In genomic region chr4:130023088-130023487, GRCh38 we compare ENCODE assay signal across 22 cellular contexts.
A peak's percentile ranks its signal among the peaks of the same experiment; 100 is the strongest.
DNase-seq lines count a peak whose midpoint lies in the region; ATAC-seq, FAIRE-seq and TF ChIP-seq lines count a peak whose summit lies in the region.
"Had no signal": no experiment of that assay in that cellular context is flagged by ENCODE, and none has a peak within 500 bp of the region (broad histone marks: within the 10 kb centered on the region; RNA-seq: fewer than 3 reads in every experiment).

No MANE protein-coding gene starts in this region.

- no peak overlapping the region for H2BK20ac ChIP-seq in H1 (ENCODE audit: low read length)

- H3K4me3 Mint-ChIP-seq in stimulated activated memory B cell treated with anti-CD40 and anti-IgM and Interleukin-4, amounts not matched to agents 10 μg/mL and 1 μg/mL and 100 μg/mL, for 72 hours = no peak overlapping the region
- H3K4me3 Mint-ChIP-seq in activated CD4-positive, alpha-beta T cell treated with anti-CD3 and anti-CD28 coated beads, Interleukin-2, amount 10 ng/mL, durations not matched to agents 24 days and 14 days = no peak overlapping the region
- H3K4me3 Mint-ChIP-seq: CD4-positive, alpha-beta T cell; HFFc6 had no signal

- no peak for TF ChIP-seq POLR2A in H1 (IDR thresholded peaks at IDR 0.05; ENCODE audit: control extremely low read depth in 1 of 2, low read depth in 2 of 2, low read length in 2 of 2)

- H2AFZ ChIP-seq in H1 (ENCODE audit: low read length) = no peak overlapping the region

- no peaks in the 10 kb centered on the region for H3K23me2 ChIP-seq in H1 (ENCODE audit: low read depth, low read length)

- ATAC-seq in stimulated activated memory B cell treated with anti-CD40 and anti-IgM and Interleukin-4, amounts not matched to agents 10 μg/mL and 1 μg/mL and 100 μg/mL, for 72 hours = no peak
- ATAC-seq in HG02798 (IDR thresholded peaks at IDR 0.05; ENCODE audit: poor library complexity, unreplicated experiment) = no peak
- ATAC-seq: GM12878, HCT116 had no signal

- CTCF ChIA-PET in H1 (lab: Charles Lee; ENCODE audit: partially characterized antibody) = no interaction called here

- H4K8ac ChIP-seq in H1 (ENCODE audit: extremely low read depth, insufficient read depth, low read length) = no peak overlapping the region

- TF ChIP-seq RAD21 in H1 (IDR thresholded peaks at IDR 0.05 in 1 of 2, conservative IDR thresholded peaks at IDR 0.05 in 1 of 2; ENCODE audit: low read depth in 2 of 2, low read length in 2 of 2) = no peak

- H3K4me1 ChIP-seq in HUES48 (ENCODE audit: control insufficient read depth, insufficient read depth, low read length) (peaks cover 58% of the 10 kb centered on the region), H1 (replicated peaks in 1 of 4; ENCODE audit: control insufficient read depth in 3 of 4, insufficient read depth in 4 of 4, low read length in 3 of 4) (peaks cover 0 to 16% (median 5%) of the 10 kb centered on the region in 4 experiments; a peak in 4 of 7 replicates), iPS-20b (ENCODE audit: insufficient read depth, low read length) (peaks cover 34% of the 10 kb centered on the region)
- H3K4me1 ChIP-seq: Caco-2 had no signal

- H3K9ac ChIP-seq in HUES48 (ENCODE audit: low read depth, low read length) = no peak overlapping the region
- no peak overlapping the region for H3K9ac ChIP-seq in H1 (replicated peaks in 1 of 4; ENCODE audit: extremely low read depth in 1 of 4, low read depth in 3 of 4, low read length in 3 of 4)
- H3K9ac ChIP-seq in iPS-20b (ENCODE audit: low read depth, low read length) = peak overlapping the region; percentile 51; the same call in 1 of the 2 replicates

- no peak overlapping the region for H2BK120ac ChIP-seq in H1 (replicated peaks; ENCODE audit: low read depth, low read length)

- H3K27ac ChIP-seq in HUES48 (ENCODE audit: low read depth, low read length) = peak overlapping the region; percentile 64
- H3K27ac ChIP-seq in H1 (ENCODE audit: low read depth, low read length) = no peak overlapping the region
- H3K27ac ChIP-seq in iPS-20b (ENCODE audit: low read length) = peak overlapping the region; percentile 73
- H3K27ac ChIP-seq: C4-2B had no signal

- no peak for TF ChIP-seq EP300 in H1 (IDR thresholded peaks at IDR 0.05; ENCODE audit: borderline replicate concordance in 1 of 2, low read depth in 2 of 2, low read length in 2 of 2)

- H4K5ac ChIP-seq in H1 (ENCODE audit: insufficient read length, low read depth, low read length) = no peak overlapping the region

- H3K36me3 ChIP-seq in HUES48 (ENCODE audit: control insufficient read depth, insufficient read depth, low read length) (no peaks in the 10 kb centered on the region), H1 (ENCODE audit: control insufficient read depth in 2 of 4, insufficient read depth in 4 of 4, low read length in 3 of 4) (peaks cover 0 to 7% (median 4%) of the 10 kb centered on the region in 4 experiments; a peak in 3 of 8 replicates), iPS-20b (ENCODE audit: insufficient read depth, low read depth, low read length) (no peaks in the 10 kb centered on the region)

- TF ChIP-seq CTCF in H1 (IDR thresholded peaks at IDR 0.05; ENCODE audit: control extremely low read depth in 1 of 3, insufficient read depth in 1 of 3, low read depth in 1 of 3, low read length in 3 of 3) = no peak

- no peak overlapping the region for H3K14ac ChIP-seq in H1 (ENCODE audit: insufficient read length)

- no peak for DNase-seq in H1 (ENCODE audit: low read depth in 1 of 2, low spot score in 2 of 2)
- DNase-seq in ecto neural progenitor cell (ENCODE audit: low spot score) = no peak
- no peak for DNase-seq in activated CD4-positive, alpha-beta T cell treated with anti-CD3 and anti-CD28 coated beads, Interleukin-2, amount 10 ng/mL, durations not matched to agents 24 days and 14 days
- DNase-seq: AML-193; Caco-2; CD4-positive, alpha-beta T cell; DMS79 treated with DMSO at 0.1 percent for 48 hours; GF-D8; HFFc6; KG1 had no signal

- H2BK12ac ChIP-seq in H1 (ENCODE audit: low read depth, low read length) = no peak overlapping the region

- H3K4me3 ChIP-seq in HUES48 (ENCODE audit: low read depth, low read length) (no peak overlapping the region), H1 (ENCODE audit: extremely low read depth in 1 of 4, insufficient read depth in 2 of 4, low read depth in 3 of 4, low read length in 4 of 4) (no peak overlapping the region), iPS-20b (ENCODE audit: low read length) (no peak overlapping the region)
- H3K4me3 ChIP-seq: GM12878 had no signal

- H3K36me3 Mint-ChIP-seq in stimulated activated memory B cell treated with anti-CD40 and anti-IgM and Interleukin-4, amounts not matched to agents 10 μg/mL and 1 μg/mL and 100 μg/mL, for 72 hours = no peaks in the 10 kb centered on the region
- H3K36me3 Mint-ChIP-seq in activated CD4-positive, alpha-beta T cell treated with anti-CD3 and anti-CD28 coated beads, Interleukin-2, amount 10 ng/mL, durations not matched to agents 24 days and 14 days (ENCODE audit: low read depth) = no peaks in the 10 kb centered on the region

- no peak overlapping the region for H3K23ac ChIP-seq in H1 (ENCODE audit: insufficient read length)

- H3K27ac Mint-ChIP-seq in stimulated activated memory B cell treated with anti-CD40 and anti-IgM and Interleukin-4, amounts not matched to agents 10 μg/mL and 1 μg/mL and 100 μg/mL, for 72 hours = no peak overlapping the region
- H3K27ac Mint-ChIP-seq in activated CD4-positive, alpha-beta T cell treated with anti-CD3 and anti-CD28 coated beads, Interleukin-2, amount 10 ng/mL, durations not matched to agents 24 days and 14 days = no peak overlapping the region
- H3K27ac Mint-ChIP-seq: CD4-positive, alpha-beta T cell; HFFc6 had no signal

- H3K9me3 ChIP-seq in HUES48 (ENCODE audit: control insufficient read depth, insufficient read depth, low read length) (no peaks in the 10 kb centered on the region; the same call in 1 of the 2 replicates), H1 (ENCODE audit: insufficient read depth in 2 of 2, low read depth in 1 of 2, low read length in 1 of 2) (peaks cover 0 to 11% of the 10 kb centered on the region in 2 experiments; a peak in 1 of 4 replicates), iPS-20b (ENCODE audit: insufficient read depth, low read depth, low read length) (peaks cover 6% of the 10 kb centered on the region; the same call in 1 of the 2 replicates)
- H3K9me3 ChIP-seq: Caco-2 had no signal

- H3K9me3 Mint-ChIP-seq in stimulated activated memory B cell treated with anti-CD40 and anti-IgM and Interleukin-4, amounts not matched to agents 10 μg/mL and 1 μg/mL and 100 μg/mL, for 72 hours = no peaks in the 10 kb centered on the region
- H3K9me3 Mint-ChIP-seq in activated CD4-positive, alpha-beta T cell treated with anti-CD3 and anti-CD28 coated beads, Interleukin-2, amount 10 ng/mL, durations not matched to agents 24 days and 14 days = no peaks in the 10 kb centered on the region
- H3K9me3 Mint-ChIP-seq: CD4-positive, alpha-beta T cell had no signal

- FAIRE-seq in H1 (lab: Jason Lieb, UNC) = no peak
- FAIRE-seq: A204.1, D721Med, GM12878, GM19239, H54, HTR-8/SVneo had no signal

- H4K20me1 ChIP-seq in H1 (replicated peaks in 1 of 2; ENCODE audit: control insufficient read depth in 1 of 2, insufficient read depth in 2 of 2, low read length in 2 of 2) = no peaks in the 10 kb centered on the region

- H3K27me3 Mint-ChIP-seq in stimulated activated memory B cell treated with anti-CD40 and anti-IgM and Interleukin-4, amounts not matched to agents 10 μg/mL and 1 μg/mL and 100 μg/mL, for 72 hours = no peaks in the 10 kb centered on the region
- no peaks in the 10 kb centered on the region for H3K27me3 Mint-ChIP-seq in activated CD4-positive, alpha-beta T cell treated with anti-CD3 and anti-CD28 coated beads, Interleukin-2, amount 10 ng/mL, durations not matched to agents 24 days and 14 days
- H3K27me3 Mint-ChIP-seq: CD4-positive, alpha-beta T cell had no signal

- no peak overlapping the region for H3K4ac ChIP-seq in H1 (replicated peaks; ENCODE audit: insufficient read length, low read depth, low read length)

- H3K18ac ChIP-seq in H1 (ENCODE audit: extremely low read depth, low read length) = no peak overlapping the region; the same call in 1 of the 2 replicates

- H2AK5ac ChIP-seq in H1 (ENCODE audit: low read depth, low read length) = no peak overlapping the region

- 79% methylated on average over 2 of the region's 2 CpGs; no CpG with 5 or more reads in 1 of the 2 experiments for WGBS in H1 (ENCODE audit: extremely low coverage in 1 of 2, insufficient coverage in 1 of 2, insufficient read length in 1 of 2, insufficient replicate concordance in 2 of 2, low coverage in 1 of 2, low lambda C conversion rate in 2 of 2, missing lambda C conversion rate in 1 of 2), 2 experiments

- no peak overlapping the region for H3K4me2 ChIP-seq in H1 (ENCODE audit: insufficient read depth in 1 of 2, low read depth in 2 of 2, low read length in 2 of 2)

- H3K27me3 ChIP-seq in HUES48 (ENCODE audit: control insufficient read depth, insufficient read depth, low read length) = no peaks in the 10 kb centered on the region
- H3K27me3 ChIP-seq in H1 (replicated peaks in 1 of 4; ENCODE audit: control insufficient read depth in 3 of 4, extremely low read depth in 1 of 4, insufficient read depth in 3 of 4, low read length in 3 of 4) = no peaks in the 10 kb centered on the region; a peak in 1 of 7 replicates
- H3K27me3 ChIP-seq in iPS-20b (ENCODE audit: insufficient read depth, low read length) = no peaks in the 10 kb centered on the region

- H3K79me1 ChIP-seq in H1 (ENCODE audit: low read depth, low read length) = no peaks in the 10 kb centered on the region

- no peak overlapping the region for H3K56ac ChIP-seq in H1 (replicated peaks; ENCODE audit: insufficient read length, low read depth, low read length)

- intact Hi-C loops in activated CD4-positive, alpha-beta T cell treated with anti-CD3 and anti-CD28 coated beads, Interleukin-2, amount 10 ng/mL, durations not matched to agents 24 days and 14 days (cut with micrococcal nuclease) = no loop called here

- H4K91ac ChIP-seq in H1 (replicated peaks; ENCODE audit: insufficient read length, low read length) = no peak overlapping the region

- no peak overlapping the region for H2BK15ac ChIP-seq in H1 (ENCODE audit: low read length)

- H2BK5ac ChIP-seq in H1 (ENCODE audit: low read depth, low read length) = no peak overlapping the region

- H3K4me1 Mint-ChIP-seq in stimulated activated memory B cell treated with anti-CD40 and anti-IgM and Interleukin-4, amounts not matched to agents 10 μg/mL and 1 μg/mL and 100 μg/mL, for 72 hours = no peaks in the 10 kb centered on the region
- no peaks in the 10 kb centered on the region for H3K4me1 Mint-ChIP-seq in activated CD4-positive, alpha-beta T cell treated with anti-CD3 and anti-CD28 coated beads, Interleukin-2, amount 10 ng/mL, durations not matched to agents 24 days and 14 days

- H3K79me2 ChIP-seq in H1 (ENCODE audit: control insufficient read depth in 1 of 2, insufficient read depth in 2 of 2, low read length in 2 of 2) = no peaks in the 10 kb centered on the region

- POLR2A ChIA-PET in H1 (lab: Charles Lee; ENCODE audit: partially characterized antibody) = no interaction called here

TF ChIP-seq in H1, 55 proteins besides CTCF, POLR2A, EP300 and RAD21 (continues in another document):
- no peak for TF ChIP-seq TAF7 (optimal IDR thresholded peaks at IDR 0.05; ENCODE audit: borderline replicate concordance, low read depth, low read length)
- TF ChIP-seq GABPA (IDR thresholded peaks at IDR 0.05; ENCODE audit: borderline replicate concordance, insufficient read depth, low read length) = no peak
